In genomic region chr2:239034561-239035341, GRCh38 we compare ENCODE assay signal across 8 cellular contexts.
"Had no signal": no experiment of that assay in that cellular context is flagged by ENCODE, and none has a peak within 500 bp of the region (broad histone marks: within the 10 kb centered on the region; RNA-seq: fewer than 3 reads in every experiment).

No MANE protein-coding gene starts in this region.

- H3K9me3 ChIP-seq: esophagus squamous epithelium, stomach had no signal

- H3K79me2 ChIP-seq: hepatocyte had no signal

- H3K36me3 ChIP-seq: cardiac muscle cell, esophagus squamous epithelium, stomach had no signal

- H3K4me3 ChIP-seq: cardiac muscle cell, esophagus squamous epithelium, hepatocyte, smooth muscle cell, stomach had no signal

- DNase-seq: esophagus squamous epithelium, occipital lobe had no signal

- H2AFZ ChIP-seq: hepatocyte had no signal

- FAIRE-seq: endothelial cell of umbilical vein, TTC549 had no signal

- H3K27me3 ChIP-seq: cardiac muscle cell had no signal

- H3K27ac ChIP-seq: cardiac muscle cell, esophagus squamous epithelium, hepatocyte, stomach had no signal

- H3K4me2 ChIP-seq: hepatocyte, smooth muscle cell had no signal
